8 cellular contexts compared by ENCODE assay signal in genomic region chr14:81323621-81324400, GRCh38.
DNase-seq lines count a peak whose midpoint lies in the region; ATAC-seq, FAIRE-seq and TF ChIP-seq lines count a peak whose summit lies in the region.

No MANE protein-coding gene starts in this region.

- TF ChIP-seq CTCF in HepG2 (CRISPR knock-in tag; IDR thresholded peaks at IDR 0.05), result no peak
- no peak for TF ChIP-seq CTCF in right lobe of liver (IDR thresholded peaks at IDR 0.05)
- no peak for TF ChIP-seq CTCF in VCaP (conservative IDR thresholded peaks at IDR 0.05)

- in situ Hi-C loops in HepG2 (cut with HindIII; ENCODE audit: extremely low pct_ligation_motif_present, low pct_unique_long_range_greater_than_20kb), result no loop called here

- no peaks in the 10 kb centered on the region for H3K9me3 ChIP-seq in HepG2 (ENCODE audit: low read length)
- H3K9me3 ChIP-seq in right lobe of liver, result no peaks in the 10 kb centered on the region

- H3K79me2 ChIP-seq in HepG2 (ENCODE audit: insufficient read depth, low read length), result no peaks in the 10 kb centered on the region

- no peak for DNase-seq in HepG2 (ENCODE audit: low spot score)
- DNase-seq in right lobe of liver, result no peak
- DNase-seq in left kidney (ENCODE audit: low read depth, low spot score), result peak; percentile 89
- DNase-seq in T-helper 1 cell, result no peak
- no peak for DNase-seq in SW 1271 (lab: John Stamatoyannopoulos, UW)
- no peak for DNase-seq in posterior cingulate gyrus

- TF ChIP-seq EP300 in HepG2 (IDR thresholded peaks at IDR 0.05; ENCODE audit: low read depth in 2 of 2, low read length in 2 of 2), result no peak
- no peak for TF ChIP-seq EP300 in HepG2 (CRISPR knock-in tag; IDR thresholded peaks at IDR 0.05; ENCODE audit: borderline replicate concordance)

- no peak overlapping the region for H3K9ac ChIP-seq in HepG2 (ENCODE audit: insufficient read depth, low read depth, low read length)

- ATAC-seq in HepG2 (no peak), right lobe of liver (no peak), GM18498 (IDR thresholded peaks at IDR 0.05; ENCODE audit: unreplicated experiment) (no peak)

- H3K27me3 ChIP-seq in HepG2 (ENCODE audit: control insufficient read depth in 1 of 2, insufficient read depth in 2 of 2, low read length in 2 of 2) (no peaks in the 10 kb centered on the region), right lobe of liver (no peaks in the 10 kb centered on the region)

- POLR2A ChIA-PET in HepG2 (lab: Yijun Ruan, JAX), result no interaction called here

- no TSS peak for BruUV-seq in HepG2 (replicated peaks; lab: Mats Ljungman, UMichigan)

- H2AFZ ChIP-seq in HepG2 (ENCODE audit: low read length), result no peak overlapping the region

- TF ChIP-seq POLR2A in HepG2 (IDR thresholded peaks at IDR 0.05; ENCODE audit: insufficient read depth in 1 of 2, low read depth in 2 of 2, low read length in 2 of 2) (no peak), right lobe of liver (IDR thresholded peaks at IDR 0.05) (no peak)

- no peak overlapping the region for H3K4me2 ChIP-seq in HepG2 (ENCODE audit: low read depth, low read length)

- H3K4me1 ChIP-seq in HepG2 (ENCODE audit: insufficient read depth, low read length), result peaks cover 35% of the 10 kb centered on the region
- peaks cover 0 to 15% (median 0%) of the 10 kb centered on the region in 4 donors for H3K4me1 ChIP-seq in right lobe of liver

- FAIRE-seq in HepG2 (lab: Jason Lieb, UNC), result no peak

- TF ChIP-seq RAD21 in HepG2 (CRISPR knock-in tag; IDR thresholded peaks at IDR 0.05), result no peak

- H3K27ac ChIP-seq in HepG2 (ENCODE audit: extremely low read length, insufficient read depth, low read length), result no peak overlapping the region
- no peak overlapping the region for H3K27ac ChIP-seq in right lobe of liver
- H3K27ac ChIP-seq in VCaP, result peak overlapping the region; percentile 62

- CTCF ChIA-PET in HepG2 (lab: Yijun Ruan, JAX; ENCODE audit: low intra/inter-chr PET ratio, low total read pairs), result no interaction called here

- H4K20me1 ChIP-seq in HepG2 (ENCODE audit: insufficient read depth, low read length), result no peaks in the 10 kb centered on the region

- H3K36me3 ChIP-seq in HepG2 (replicated peaks in 1 of 2; ENCODE audit: control insufficient read depth in 1 of 2, insufficient read depth in 2 of 2, low read length in 2 of 2), result no peaks in the 10 kb centered on the region
- no peaks in the 10 kb centered on the region for H3K36me3 ChIP-seq in right lobe of liver

- intact Hi-C loops in HepG2 (cut with micrococcal nuclease; ENCODE audit: unreplicated experiment), result no loop called here
- intact Hi-C loops in right lobe of liver (cut with DNase I), result no loop called here
- intact Hi-C loops in posterior cingulate gyrus (cut with DNase I), result no loop called here

- H3K4me3 ChIP-seq in HepG2 (replicated peaks in 1 of 3; ENCODE audit: insufficient read depth in 1 of 3, low read depth in 2 of 3, low read length in 3 of 3) (no peak overlapping the region), right lobe of liver (no peak overlapping the region)

- 91% methylated on average over 16 of the region's 16 CpGs for WGBS in HepG2 (ENCODE audit: low lambda C conversion rate)
- 78% methylated on average over 9 of the region's 16 CpGs for WGBS in right lobe of liver (ENCODE audit: insufficient coverage, low coverage, low lambda C conversion rate, missing lambda C conversion rate)

TF ChIP-seq in HepG2, 621 proteins besides CTCF, POLR2A, EP300 and RAD21:
- TF ChIP-seq, protein P1, sequence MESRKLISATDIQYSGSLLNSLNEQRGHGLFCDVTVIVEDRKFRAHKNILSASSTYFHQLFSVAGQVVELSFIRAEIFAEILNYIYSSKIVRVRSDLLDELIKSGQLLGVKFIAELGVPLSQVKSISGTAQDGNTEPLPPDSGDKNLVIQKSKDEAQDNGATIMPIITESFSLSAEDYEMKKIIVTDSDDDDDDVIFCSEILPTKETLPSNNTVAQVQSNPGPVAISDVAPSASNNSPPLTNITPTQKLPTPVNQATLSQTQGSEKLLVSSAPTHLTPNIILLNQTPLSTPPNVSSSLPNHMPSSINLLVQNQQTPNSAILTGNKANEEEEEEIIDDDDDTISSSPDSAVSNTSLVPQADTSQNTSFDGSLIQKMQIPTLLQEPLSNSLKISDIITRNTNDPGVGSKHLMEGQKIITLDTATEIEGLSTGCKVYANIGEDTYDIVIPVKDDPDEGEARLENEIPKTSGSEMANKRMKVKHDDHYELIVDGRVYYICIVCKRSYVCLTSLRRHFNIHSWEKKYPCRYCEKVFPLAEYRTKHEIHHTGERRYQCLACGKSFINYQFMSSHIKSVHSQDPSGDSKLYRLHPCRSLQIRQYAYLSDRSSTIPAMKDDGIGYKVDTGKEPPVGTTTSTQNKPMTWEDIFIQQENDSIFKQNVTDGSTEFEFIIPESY (CRISPR knock-in tag; IDR thresholded peaks at IDR 0.05), result 0 out of 2 replicates have a peak, but pooled peaks have one; percentile 32
- TF ChIP-seq ZNF232 (CRISPR knock-in tag; IDR thresholded peaks at IDR 0.05; ENCODE audit: borderline replicate concordance), result no peak
